In the genomic region with DNA sequence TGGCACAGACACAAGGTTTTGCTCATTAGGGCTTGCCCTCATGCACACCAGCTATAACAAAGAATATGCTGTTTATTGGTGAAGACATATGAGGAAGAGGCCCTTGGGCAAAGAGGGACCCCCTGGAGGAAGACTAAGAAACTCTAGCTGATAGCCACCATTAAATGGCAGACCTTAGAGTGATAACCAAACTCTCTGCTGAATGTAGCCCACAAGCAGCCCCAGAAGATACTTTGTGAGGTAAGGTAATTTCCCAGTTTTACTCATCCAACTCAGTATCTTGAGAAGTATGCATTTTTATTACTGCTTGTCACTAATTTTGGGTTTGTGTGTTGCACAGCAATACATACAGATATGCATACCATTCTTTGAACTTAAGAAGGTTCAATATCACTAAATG, we compare ENCODE assay signal across 6 cellular contexts.
"Had no signal": no experiment of that assay in that cellular context is flagged by ENCODE, and none has a peak within 500 bp of the region (broad histone marks: within the 10 kb centered on the region; RNA-seq: fewer than 3 reads in every experiment).

No MANE protein-coding gene starts in this region.

- H2AFZ ChIP-seq: GM23338 had no signal

- ATAC-seq: GM23338, HepG2 had no signal

- H3K4me3 ChIP-seq: GM23338 had no signal

- DNase-seq: H9, HCEC 1CT, KBM-7 had no signal

- H3K4me2 ChIP-seq: GM23338 had no signal

- H3K27ac ChIP-seq: HL-60 had no signal
